In genomic region chr2:49351531-49351930, GRCh38 we compare ENCODE assay signal across 22 cellular contexts.
A peak's percentile ranks its signal among the peaks of the same experiment; 100 is the strongest.
DNase-seq lines count a peak whose midpoint lies in the region; ATAC-seq, FAIRE-seq and TF ChIP-seq lines count a peak whose summit lies in the region.
"Had no signal": no experiment of that assay in that cellular context is flagged by ENCODE, and none has a peak within 500 bp of the region (broad histone marks: within the 10 kb centered on the region; RNA-seq: fewer than 3 reads in every experiment).

No MANE protein-coding gene starts in this region.

- H2AK5ac ChIP-seq in H1 (ENCODE audit: low read depth, low read length), result no peak overlapping the region
- H2AK5ac ChIP-seq in mesenchymal stem cell (ENCODE audit: low read length, severe bottlenecking), result no peak overlapping the region

- H2AFZ ChIP-seq in GM23338, result no peak overlapping the region
- H2AFZ ChIP-seq in H1 (ENCODE audit: low read length), result peak overlapping the region; percentile 11; the same call in 1 of the 2 replicates
- no peak overlapping the region for H2AFZ ChIP-seq in mesenchymal stem cell (ENCODE audit: low read depth, low read length)
- H2AFZ ChIP-seq: GM23248 had no signal

- no peaks in the 10 kb centered on the region for H3K79me1 ChIP-seq in H1 (ENCODE audit: low read depth, low read length)
- no peaks in the 10 kb centered on the region for H3K79me1 ChIP-seq in mesenchymal stem cell (replicated peaks; ENCODE audit: low read length, poor library complexity, severe bottlenecking)

- H3K23ac ChIP-seq in H1 (ENCODE audit: insufficient read length) (no peak overlapping the region), mesenchymal stem cell (ENCODE audit: low read length in 2 of 2) (no peak overlapping the region)

- H3K27me3 Mint-ChIP-seq in GM23338 (ENCODE audit: insufficient read depth, low read depth, poor library complexity) (no peaks in the 10 kb centered on the region), type B pancreatic cell (no peaks in the 10 kb centered on the region)
- H3K27me3 Mint-ChIP-seq in activated naive CD4-positive, alpha-beta T cell treated with anti-CD3 and anti-CD28 coated beads for 36 hours (ENCODE audit: low read depth), result no peaks in the 10 kb centered on the region
- H3K27me3 Mint-ChIP-seq: CD8-positive, alpha-beta memory T cell had no signal

- H2BK20ac ChIP-seq in H1 (ENCODE audit: low read length), result no peak overlapping the region

- H3K79me2 ChIP-seq in GM23338 (replicated peaks; ENCODE audit: insufficient read depth) (no peaks in the 10 kb centered on the region), H1 (ENCODE audit: control insufficient read depth in 1 of 2, insufficient read depth in 2 of 2, low read length in 2 of 2) (no peaks in the 10 kb centered on the region)

- POLR2A ChIA-PET in H1 (lab: Charles Lee; ENCODE audit: partially characterized antibody), result no interaction called here

- H3K4ac ChIP-seq in H1 (replicated peaks; ENCODE audit: insufficient read length, low read depth, low read length) (no peak overlapping the region), mesenchymal stem cell (ENCODE audit: low read depth in 1 of 2, low read length in 2 of 2) (no peak overlapping the region)

- no peak overlapping the region for H3K56ac ChIP-seq in H1 (replicated peaks; ENCODE audit: insufficient read length, low read depth, low read length)

- no peak overlapping the region for H3K14ac ChIP-seq in H1 (ENCODE audit: insufficient read length)
- H3K14ac ChIP-seq in mesenchymal stem cell (ENCODE audit: low read length in 2 of 2), result no peak overlapping the region

- H2BK120ac ChIP-seq in H1 (replicated peaks; ENCODE audit: low read depth, low read length) (no peak overlapping the region), mesenchymal stem cell (ENCODE audit: low read depth, low read length) (no peak overlapping the region)

- 75% methylated on average over 4 of the region's 4 CpGs; no CpG with 5 or more reads in 1 of the 2 experiments for WGBS in H1 (ENCODE audit: extremely low coverage in 1 of 2, insufficient coverage in 1 of 2, insufficient read length in 1 of 2, insufficient replicate concordance in 2 of 2, low coverage in 1 of 2, low lambda C conversion rate in 2 of 2, missing lambda C conversion rate in 1 of 2), 2 experiments
- WGBS in mesenchymal stem cell, result 44% methylated on average over 3 of the region's 4 CpGs

- H4K8ac ChIP-seq in H1 (ENCODE audit: extremely low read depth, insufficient read depth, low read length), result no peak overlapping the region
- H4K8ac ChIP-seq in mesenchymal stem cell (ENCODE audit: low read length), result no peak overlapping the region

- H3K36me3 ChIP-seq in GM23338 (ENCODE audit: insufficient read depth) (no peaks in the 10 kb centered on the region), H1 (ENCODE audit: control insufficient read depth in 2 of 4, insufficient read depth in 4 of 4, low read length in 3 of 4) (no peaks in the 10 kb centered on the region), mesenchymal stem cell (ENCODE audit: control insufficient read depth in 1 of 2, insufficient read depth in 2 of 2, low read depth in 1 of 2, low read length in 2 of 2) (no peaks in the 10 kb centered on the region)
- H3K36me3 ChIP-seq: BLaER1, HAP-1 had no signal

- H3K27ac Mint-ChIP-seq in GM23338 (no peak overlapping the region), type B pancreatic cell (no peak overlapping the region)
- H3K27ac Mint-ChIP-seq in activated naive CD4-positive, alpha-beta T cell treated with anti-CD3 and anti-CD28 coated beads for 36 hours, result no peak overlapping the region
- H3K27ac Mint-ChIP-seq: CD8-positive, alpha-beta memory T cell; HFFc6 had no signal

- H3K4me1 ChIP-seq in GM23338 (ENCODE audit: insufficient read depth) (peaks cover 5% of the 10 kb centered on the region; the same call in 1 of the 2 replicates), H1 (replicated peaks in 1 of 4; ENCODE audit: control insufficient read depth in 3 of 4, insufficient read depth in 4 of 4, low read length in 3 of 4) (peaks cover 0 to 5% (median under 1%) of the 10 kb centered on the region in 4 experiments; a peak in 1 of 7 replicates), mesenchymal stem cell (ENCODE audit: control insufficient read depth, insufficient read depth, low read depth, low read length) (no peaks in the 10 kb centered on the region)
- H3K4me1 ChIP-seq: BLaER1, HAP-1 had no signal

- peak; percentile 37; the same call in 1 of the 3 replicates for ATAC-seq in GM23338
- ATAC-seq: HepG2 had no signal

- no peak overlapping the region for H2BK12ac ChIP-seq in H1 (ENCODE audit: low read depth, low read length)
- H2BK12ac ChIP-seq in mesenchymal stem cell (ENCODE audit: low read length in 2 of 2), result no peak overlapping the region

- no peak overlapping the region for H3K4me2 ChIP-seq in GM23338
- no peak overlapping the region for H3K4me2 ChIP-seq in H1 (ENCODE audit: insufficient read depth in 1 of 2, low read depth in 2 of 2, low read length in 2 of 2)
- H3K4me2 ChIP-seq in mesenchymal stem cell (ENCODE audit: low read length, poor library complexity, severe bottlenecking), result no peak overlapping the region
- H3K4me2 ChIP-seq: BLaER1 had no signal

- no peak for TF ChIP-seq RAD21 in H1 (IDR thresholded peaks at IDR 0.05 in 1 of 2, conservative IDR thresholded peaks at IDR 0.05 in 1 of 2; ENCODE audit: low read depth in 2 of 2, low read length in 2 of 2)

- no peak for FAIRE-seq in H1 (lab: Jason Lieb, UNC)
- FAIRE-seq: G401.6, GM12891, HepG2, HTR-8/SVneo had no signal

- no peaks in the 10 kb centered on the region for H3K23me2 ChIP-seq in H1 (ENCODE audit: low read depth, low read length)

- H3K9me3 ChIP-seq in H1 (ENCODE audit: insufficient read depth in 2 of 2, low read depth in 1 of 2, low read length in 1 of 2) (no peaks in the 10 kb centered on the region), mesenchymal stem cell (ENCODE audit: control insufficient read depth, low read length) (no peaks in the 10 kb centered on the region)
- H3K9me3 ChIP-seq: BLaER1, HAP-1 had no signal

- H3K9me2 ChIP-seq in GM23338 (ENCODE audit: insufficient read depth), result no peaks in the 10 kb centered on the region

- H4K91ac ChIP-seq in H1 (replicated peaks; ENCODE audit: insufficient read length, low read length), result no peak overlapping the region
- H4K91ac ChIP-seq in mesenchymal stem cell (ENCODE audit: low read length), result no peak overlapping the region

- H3K9me3 Mint-ChIP-seq in GM23338, result no peaks in the 10 kb centered on the region
- no peaks in the 10 kb centered on the region for H3K9me3 Mint-ChIP-seq in type B pancreatic cell
- peaks cover 3% of the 10 kb centered on the region for H3K9me3 Mint-ChIP-seq in activated naive CD4-positive, alpha-beta T cell treated with anti-CD3 and anti-CD28 coated beads for 36 hours

- H3K27me3 ChIP-seq in GM23338 (ENCODE audit: insufficient read depth), result no peaks in the 10 kb centered on the region
- no peaks in the 10 kb centered on the region for H3K27me3 ChIP-seq in H1 (replicated peaks in 1 of 4; ENCODE audit: control insufficient read depth in 3 of 4, extremely low read depth in 1 of 4, insufficient read depth in 3 of 4, low read length in 3 of 4)
- no peaks in the 10 kb centered on the region for H3K27me3 ChIP-seq in mesenchymal stem cell (ENCODE audit: control insufficient read depth in 1 of 2, insufficient read depth in 1 of 2, low read length in 2 of 2)
- H3K27me3 ChIP-seq: BLaER1 had no signal

- H2BK5ac ChIP-seq in H1 (ENCODE audit: low read depth, low read length) (no peak overlapping the region), mesenchymal stem cell (ENCODE audit: low read depth, low read length, poor library complexity, severe bottlenecking) (no peak overlapping the region)

- no peaks in the 10 kb centered on the region for H3F3A ChIP-seq in GM23338 (replicated peaks; ENCODE audit: low read depth)

- DNase-seq in NCI-H524 (lab: John Stamatoyannopoulos, UW) (peak; percentile 16 to 21), NCI-H524 treated with DMSO at 0.1 percent for 48 hours (lab: John Stamatoyannopoulos, UW) (no peak), GM23338 (ENCODE audit: low spot score) (peak; percentile 19), H1 (ENCODE audit: low read depth in 1 of 2, low spot score in 2 of 2) (no peak), mesenchymal stem cell (peak; percentile 1), type B pancreatic cell (ENCODE audit: extremely low spot score, unreplicated experiment) (no peak), epidermal melanocyte (ENCODE audit: insufficient read length, low spot score) (no peak)
- no peak for DNase-seq in activated naive CD4-positive, alpha-beta T cell treated with anti-CD3 and anti-CD28 coated beads for 36 hours
- DNase-seq: 8988T; AML-193; CD8-positive, alpha-beta memory T cell; DMS 273 treated with DMSO at 0.1 percent for 48 hours; DMS79 treated with DMSO at 0.1 percent for 48 hours; EL; GM23248; HFFc6 had no signal

- H3K18ac ChIP-seq in H1 (ENCODE audit: extremely low read depth, low read length) (no peak overlapping the region), mesenchymal stem cell (ENCODE audit: low read depth in 1 of 2, low read length in 2 of 2) (no peak overlapping the region)

- intact Hi-C loops in activated naive CD4-positive, alpha-beta T cell treated with anti-CD3 and anti-CD28 coated beads for 36 hours (cut with micrococcal nuclease), result no loop called here

- H3K4me1 Mint-ChIP-seq in GM23338, result peaks cover 11% of the 10 kb centered on the region; the same call in 2 of the 3 replicates
- H3K4me1 Mint-ChIP-seq in type B pancreatic cell (ENCODE audit: unreplicated experiment), result no peaks in the 10 kb centered on the region
- no peaks in the 10 kb centered on the region for H3K4me1 Mint-ChIP-seq in activated naive CD4-positive, alpha-beta T cell treated with anti-CD3 and anti-CD28 coated beads for 36 hours (ENCODE audit: low read depth)
- H3K4me1 Mint-ChIP-seq: CD8-positive, alpha-beta memory T cell had no signal

- TF ChIP-seq CTCF in GM23338 (conservative IDR thresholded peaks at IDR 0.05; ENCODE audit: low read depth in 2 of 2) (no peak), H1 (IDR thresholded peaks at IDR 0.05; ENCODE audit: control extremely low read depth in 1 of 3, insufficient read depth in 1 of 3, low read depth in 1 of 3, low read length in 3 of 3) (no peak), type B pancreatic cell (conservative IDR thresholded peaks at IDR 0.05) (no peak)

- H4K5ac ChIP-seq in H1 (ENCODE audit: insufficient read length, low read depth, low read length), result no peak overlapping the region

- H4K20me1 ChIP-seq in GM23338 (replicated peaks; ENCODE audit: insufficient read depth), result no peaks in the 10 kb centered on the region
- no peaks in the 10 kb centered on the region for H4K20me1 ChIP-seq in H1 (replicated peaks in 1 of 2; ENCODE audit: control insufficient read depth in 1 of 2, insufficient read depth in 2 of 2, low read length in 2 of 2)
- H4K20me1 ChIP-seq: BLaER1 had no signal

- no peak for TF ChIP-seq EP300 in H1 (IDR thresholded peaks at IDR 0.05; ENCODE audit: borderline replicate concordance in 1 of 2, low read depth in 2 of 2, low read length in 2 of 2)

- H2BK15ac ChIP-seq in H1 (ENCODE audit: low read length) (no peak overlapping the region), mesenchymal stem cell (ENCODE audit: low read depth, poor library complexity, severe bottlenecking) (no peak overlapping the region)

- CTCF ChIA-PET in H1 (lab: Charles Lee; ENCODE audit: partially characterized antibody), result no interaction called here
- CTCF ChIA-PET in activated naive CD4-positive, alpha-beta T cell treated with anti-CD3 and anti-CD28 coated beads for 36 hours (lab: Charles Lee), result no interaction called here

- no peak overlapping the region for H3K9ac ChIP-seq in H1 (replicated peaks in 1 of 4; ENCODE audit: extremely low read depth in 1 of 4, low read depth in 3 of 4, low read length in 3 of 4)
- H3K9ac ChIP-seq in mesenchymal stem cell (ENCODE audit: low read length), result no peak overlapping the region
- H3K9ac ChIP-seq: BLaER1, GM23248 had no signal

- TF ChIP-seq POLR2A in H1 (IDR thresholded peaks at IDR 0.05; ENCODE audit: control extremely low read depth in 1 of 2, low read depth in 2 of 2, low read length in 2 of 2), result no peak

- H3K4me3 ChIP-seq in GM23338 (no peak overlapping the region), H1 (ENCODE audit: extremely low read depth in 1 of 4, insufficient read depth in 2 of 4, low read depth in 3 of 4, low read length in 4 of 4) (no peak overlapping the region), mesenchymal stem cell (ENCODE audit: insufficient read depth in 1 of 2, low read depth in 1 of 2, low read length in 2 of 2) (no peak overlapping the region)
- H3K4me3 ChIP-seq: BLaER1, GM23248, HAP-1 had no signal

- H3K4me3 Mint-ChIP-seq in GM23338 (no peak overlapping the region), type B pancreatic cell (no peak overlapping the region)
- H3K4me3 Mint-ChIP-seq in activated naive CD4-positive, alpha-beta T cell treated with anti-CD3 and anti-CD28 coated beads for 36 hours, result no peak overlapping the region
- H3K4me3 Mint-ChIP-seq: CD8-positive, alpha-beta memory T cell; HFFc6 had no signal

- H3K27ac ChIP-seq in GM23338 (ENCODE audit: low read depth) (no peak overlapping the region), H1 (ENCODE audit: low read depth, low read length) (no peak overlapping the region), mesenchymal stem cell (ENCODE audit: low read length, poor library complexity, severe bottlenecking) (no peak overlapping the region)
- H3K27ac ChIP-seq: BLaER1, GM23248 had no signal

- H3K36me3 Mint-ChIP-seq in GM23338 (ENCODE audit: low read depth) (no peaks in the 10 kb centered on the region), type B pancreatic cell (no peaks in the 10 kb centered on the region)
- H3K36me3 Mint-ChIP-seq in activated naive CD4-positive, alpha-beta T cell treated with anti-CD3 and anti-CD28 coated beads for 36 hours (ENCODE audit: low read depth), result no peaks in the 10 kb centered on the region
- H3K36me3 Mint-ChIP-seq: CD8-positive, alpha-beta memory T cell had no signal

Comparison
In these comparisons a context has a peak if more than half of its experiments do, and no peak if none do; other contexts are left out.
1. DNase-seq: peak in NCI-H524 (2 of 2), GM23338 (single experiment) and mesenchymal stem cell (single experiment); none in NCI-H524 treated with DMSO at 0.1 percent for 48 hours (single experiment), H1 (0 of 2), type B pancreatic cell (single experiment), epidermal melanocyte (single experiment) and activated naive CD4-positive, alpha-beta T cell treated with anti-CD3 and anti-CD28 coated beads for 36 hours (single experiment).